In the genomic region with DNA sequence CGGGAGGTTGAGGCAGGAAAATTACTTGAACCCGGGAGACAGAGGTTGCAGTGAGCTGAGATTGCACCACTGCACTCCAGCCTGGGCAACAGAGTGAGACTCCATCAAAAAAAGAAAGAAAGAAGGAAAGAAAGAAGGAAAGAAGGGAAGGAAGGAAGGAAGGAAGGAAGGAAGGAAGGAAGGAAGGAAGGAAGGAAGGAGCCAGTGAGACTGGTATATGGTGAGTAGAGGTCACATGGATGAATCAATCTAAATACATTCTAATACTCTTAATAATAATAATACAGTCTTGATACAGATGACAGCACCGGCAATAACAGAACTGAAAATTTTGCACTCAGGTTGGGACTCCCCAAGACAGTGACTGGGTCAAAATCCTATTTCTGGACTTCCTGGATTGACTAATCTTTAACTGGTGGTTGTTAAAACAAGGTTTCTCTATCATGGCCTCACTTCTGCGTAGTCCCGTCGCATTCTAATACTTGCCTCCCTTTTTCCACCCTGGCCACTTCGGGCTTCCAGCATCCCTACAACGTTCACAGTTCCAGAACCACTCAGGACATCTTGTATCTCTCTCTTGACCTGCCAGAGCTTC, we compare ENCODE assay signal across 9 cellular contexts. TPM values are rescaled to one million over a fixed set of nuclear protein-coding genes. Genes with fewer than 3 reads are reported as not detected.
DNase-seq lines count a peak whose midpoint lies in the region; ATAC-seq and TF ChIP-seq lines count a peak whose summit lies in the region.
"Had no signal": no experiment of that assay in that cellular context is flagged by ENCODE, and none has a peak within 500 bp of the region (broad histone marks: within the 10 kb centered on the region; RNA-seq: fewer than 3 reads in every experiment).

No MANE protein-coding gene starts in this region.

- no peaks in the 10 kb centered on the region for H3K4me1 ChIP-seq in GM23338 (ENCODE audit: insufficient read depth)

- H3K9me2 ChIP-seq in GM23338 (ENCODE audit: insufficient read depth): no peaks in the 10 kb centered on the region

- no peak overlapping the region for H3K4me3 Mint-ChIP-seq in GM23338

- H3F3A ChIP-seq in GM23338 (replicated peaks; ENCODE audit: low read depth): no peaks in the 10 kb centered on the region

- peaks cover 4% of the 10 kb centered on the region for H3K27me3 Mint-ChIP-seq in GM23338 (ENCODE audit: insufficient read depth, low read depth, poor library complexity)

- H3K36me3 Mint-ChIP-seq in GM23338 (ENCODE audit: low read depth): no peaks in the 10 kb centered on the region

- H3K27me3 ChIP-seq in GM23338 (ENCODE audit: insufficient read depth): no peaks in the 10 kb centered on the region

- no peaks in the 10 kb centered on the region for H4K20me1 ChIP-seq in GM23338 (replicated peaks; ENCODE audit: insufficient read depth)

- no peaks in the 10 kb centered on the region for H3K79me2 ChIP-seq in GM23338 (replicated peaks; ENCODE audit: insufficient read depth)

- H3K4me2 ChIP-seq in GM23338: no peak overlapping the region

- ATAC-seq in GM18907 (IDR thresholded peaks at IDR 0.05; ENCODE audit: unreplicated experiment): peak; percentile 98
- peak; percentile 99 for ATAC-seq in GM21529 (IDR thresholded peaks at IDR 0.05; ENCODE audit: unreplicated experiment)
- peak; percentile 97 for ATAC-seq in HG03097 (IDR thresholded peaks at IDR 0.05; ENCODE audit: low FRiP score, unreplicated experiment)
- no peak for ATAC-seq in GM23338

- H2AFZ ChIP-seq in GM23338: no peak overlapping the region

- no peaks in the 10 kb centered on the region for H3K4me1 Mint-ChIP-seq in GM23338

- no peak for TF ChIP-seq CTCF in GM23338 (conservative IDR thresholded peaks at IDR 0.05; ENCODE audit: low read depth in 2 of 2)

- no peak overlapping the region for H3K4me3 ChIP-seq in GM23338

- no peaks in the 10 kb centered on the region for H3K36me3 ChIP-seq in GM23338 (ENCODE audit: insufficient read depth)

- no peak overlapping the region for H3K27ac Mint-ChIP-seq in GM23338

- peak; percentile 10 for DNase-seq in kidney tubule cell (ENCODE audit: low spot score)
- no peak for DNase-seq in NCI-H446 (lab: John Stamatoyannopoulos, UW)
- no peak for DNase-seq in GM23338 (ENCODE audit: low spot score)
- no peak for DNase-seq in ureter (ENCODE audit: low spot score)
- DNase-seq in amniotic stem cell (lab: John Stamatoyannopoulos, UW): no peak
- DNase-seq: H7 had no signal

- H3K27ac ChIP-seq in GM23338 (ENCODE audit: low read depth): no peak overlapping the region

- no peaks in the 10 kb centered on the region; the same call in 2 of the 3 replicates for H3K9me3 Mint-ChIP-seq in GM23338

TF ChIP-seq in GM23338, 12 proteins besides CTCF, POLR2A, EP300 and RAD21:
- TF ChIP-seq EZH2 (IDR thresholded peaks at IDR 0.05; ENCODE audit: low read depth, unreplicated experiment) (no peak), ZNF331 (CRISPR knock-in tag; IDR thresholded peaks at IDR 0.05; ENCODE audit: low read depth) (no peak), ZNF462 (CRISPR knock-in tag; IDR thresholded peaks at IDR 0.05) (no peak), NANOG (IDR thresholded peaks at IDR 0.05; ENCODE audit: borderline replicate concordance) (no peak), JUNB (IDR thresholded peaks at IDR 0.05; ENCODE audit: unreplicated experiment) (no peak), POLR2AphosphoS5 (IDR thresholded peaks at IDR 0.05; ENCODE audit: low read depth) (no peak), EZH2phosphoT487 (IDR thresholded peaks at IDR 0.05; ENCODE audit: unreplicated experiment) (no peak)

RNA-seq across cellular contexts. Expression of gene EIF3M, which starts 53.5 kb away (rescaled TPM):
- 635 and 714 TPM in 2 replicates for total RNA-seq in GM23338 (2014; rRNA removed; shearing (Covaris generic))
- 601 and 667 TPM in 2 replicates for polyA plus RNA-seq in GM23338 (2016; fragmentation: Nextera tagmentation; extraction: Ambion mirVana)
- total RNA-seq in ureter: 226 TPM
